ENCODE assay signal across 8 cellular contexts in genomic region chr20:33401922-33402369, GRCh38. TPM values are rescaled to one million over a fixed set of nuclear protein-coding genes. Genes with fewer than 3 reads are reported as not detected.
A peak's percentile ranks its signal among the peaks of the same experiment; 100 is the strongest.
DNase-seq lines count a peak whose midpoint lies in the region; ATAC-seq, FAIRE-seq and TF ChIP-seq lines count a peak whose summit lies in the region.

No MANE protein-coding gene starts in this region.

- H3K27me3 Mint-ChIP-seq in nephron progenitor cell (ENCODE audit: low read depth, poor library complexity) = no peaks in the 10 kb centered on the region

- 0 out of 2 replicates have a peak, but pooled peaks cover 2% of the 10 kb centered on the region for H3F3A ChIP-seq in GM23248 (ENCODE audit: insufficient read depth)

- H3K4me1 ChIP-seq in GM23248 (ENCODE audit: insufficient read depth) (peaks cover 11% of the 10 kb centered on the region), H1 (replicated peaks in 1 of 4; ENCODE audit: control insufficient read depth in 3 of 4, insufficient read depth in 4 of 4, low read length in 3 of 4) (peaks cover 0 to 6% (median 2%) of the 10 kb centered on the region in 4 experiments; a peak in 3 of 7 replicates)

- no peak overlapping the region; the same call in 1 of the 2 replicates for H2AK5ac ChIP-seq in H1 (ENCODE audit: low read depth, low read length)

- POLR2A ChIA-PET in H1 (lab: Charles Lee; ENCODE audit: partially characterized antibody) = interaction anchor here (0.9 to 1.8 kb wide), 6 partner anchors 11 to 266 kb away, joined by 3 to 5 read pairs (median 3); no protein-coding TSS in a partner anchor

- no peaks in the 10 kb centered on the region for H3K36me3 ChIP-seq in GM23248 (ENCODE audit: low read depth)
- no peaks in the 10 kb centered on the region for H3K36me3 ChIP-seq in H1 (ENCODE audit: control insufficient read depth in 2 of 4, insufficient read depth in 4 of 4, low read length in 3 of 4)

- no peak overlapping the region for H4K91ac ChIP-seq in H1 (replicated peaks; ENCODE audit: insufficient read length, low read length)

- TF ChIP-seq CTCF in H1 (IDR thresholded peaks at IDR 0.05; ENCODE audit: control extremely low read depth in 1 of 3, insufficient read depth in 1 of 3, low read depth in 1 of 3, low read length in 3 of 3) (no peak), nephron progenitor cell (IDR thresholded peaks at IDR 0.05) (no peak)

- peaks cover 5% of the 10 kb centered on the region; the same call in 1 of the 2 replicates for H3K23me2 ChIP-seq in H1 (ENCODE audit: low read depth, low read length)

- no peak overlapping the region for H3K27ac ChIP-seq in GM23248
- no peak overlapping the region for H3K27ac ChIP-seq in H1 (ENCODE audit: low read depth, low read length)

- H3K27me3 ChIP-seq in GM23248 (replicated peaks; ENCODE audit: insufficient read depth) (no peaks in the 10 kb centered on the region), H1 (replicated peaks in 1 of 4; ENCODE audit: control insufficient read depth in 3 of 4, extremely low read depth in 1 of 4, insufficient read depth in 3 of 4, low read length in 3 of 4) (no peaks in the 10 kb centered on the region)

- no peaks in the 10 kb centered on the region for H3K9me3 ChIP-seq in GM23248 (ENCODE audit: low read depth)
- H3K9me3 ChIP-seq in H1 (ENCODE audit: insufficient read depth in 2 of 2, low read depth in 1 of 2, low read length in 1 of 2) = no peaks in the 10 kb centered on the region

- H2BK20ac ChIP-seq in H1 (ENCODE audit: low read length) = no peak overlapping the region

- peaks cover under 1% of the 10 kb centered on the region for H3K9me3 Mint-ChIP-seq in nephron progenitor cell

- FAIRE-seq in H1 (lab: Jason Lieb, UNC) = no peak

- H3K23ac ChIP-seq in H1 (ENCODE audit: insufficient read length) = no peak overlapping the region

- no peak overlapping the region for H3K56ac ChIP-seq in H1 (replicated peaks; ENCODE audit: insufficient read length, low read depth, low read length)

- peak; percentile 55 for DNase-seq in GM23248
- DNase-seq in RKO (ENCODE audit: low spot score) = peak; percentile 65
- no peak for DNase-seq in H1 (ENCODE audit: low read depth in 1 of 2, low spot score in 2 of 2)
- DNase-seq in nephron progenitor cell = no peak
- no peak for DNase-seq in NCI-H446 (lab: John Stamatoyannopoulos, UW)
- DNase-seq in KG1 (lab: John Stamatoyannopoulos, UW) = no peak

- peak overlapping the region; percentile 97 for H3K4me3 Mint-ChIP-seq in nephron progenitor cell

- peak overlapping the region; percentile 70 for H3K27ac Mint-ChIP-seq in nephron progenitor cell

- 50 to 51% methylated on average over 8 of the region's 8 CpGs for WGBS in GM23248 (ENCODE audit: low coverage in 1 of 2, low lambda C conversion rate in 2 of 2, missing lambda C conversion rate in 2 of 2), 2 experiments
- 59% methylated on average over 8 of the region's 8 CpGs; no CpG with 5 or more reads in 1 of the 2 experiments for WGBS in H1 (ENCODE audit: extremely low coverage in 1 of 2, insufficient coverage in 1 of 2, insufficient read length in 1 of 2, insufficient replicate concordance in 2 of 2, low coverage in 1 of 2, low lambda C conversion rate in 2 of 2, missing lambda C conversion rate in 1 of 2), 2 experiments

- no peak overlapping the region for H4K5ac ChIP-seq in H1 (ENCODE audit: insufficient read length, low read depth, low read length)

- no peak for TF ChIP-seq POLR2A in H1 (IDR thresholded peaks at IDR 0.05; ENCODE audit: control extremely low read depth in 1 of 2, low read depth in 2 of 2, low read length in 2 of 2)

- no peak overlapping the region for H2BK5ac ChIP-seq in H1 (ENCODE audit: low read depth, low read length)

- no peaks in the 10 kb centered on the region for H3K9me2 ChIP-seq in GM23248 (ENCODE audit: insufficient read depth)

- in situ Hi-C loops in GM23248 (cut with MboI) = no loop called here

- no peak overlapping the region for H3K4ac ChIP-seq in H1 (replicated peaks; ENCODE audit: insufficient read length, low read depth, low read length)

- H3K9ac ChIP-seq in GM23248 (peak overlapping the region; percentile 85), H1 (replicated peaks in 1 of 4; ENCODE audit: extremely low read depth in 1 of 4, low read depth in 3 of 4, low read length in 3 of 4) (peak overlapping the region in 1 of 4 experiments; percentile 11; a peak in 1 of 7 replicates)

- H3K4me3 ChIP-seq in GM23248 = peak overlapping the region; percentile 89
- peak overlapping the region; percentile 83 to 99 (median 92); a peak in 7 of 8 replicates for H3K4me3 ChIP-seq in H1 (ENCODE audit: extremely low read depth in 1 of 4, insufficient read depth in 2 of 4, low read depth in 3 of 4, low read length in 4 of 4)

- CTCF ChIA-PET in H1 (lab: Charles Lee; ENCODE audit: partially characterized antibody) = interaction anchor here (0.7 to 1.3 kb wide), 4 partner anchors 9 to 268 kb away, joined by 3 to 4 read pairs (median 3); no protein-coding TSS in a partner anchor

- H2BK12ac ChIP-seq in H1 (ENCODE audit: low read depth, low read length) = 0 out of 2 replicates have a peak overlapping the region, but pooled peaks have one; percentile 43

- no peak overlapping the region for H3K18ac ChIP-seq in H1 (ENCODE audit: extremely low read depth, low read length)

- no peak overlapping the region; the same call in 1 of the 2 replicates for H4K8ac ChIP-seq in H1 (ENCODE audit: extremely low read depth, insufficient read depth, low read length)

- ATAC-seq in GM21381 (IDR thresholded peaks at IDR 0.05; ENCODE audit: unreplicated experiment) = no peak
- no peak for ATAC-seq in GM21423 (IDR thresholded peaks at IDR 0.05; ENCODE audit: unreplicated experiment)

- H3K4me2 ChIP-seq in GM23248 (ENCODE audit: unreplicated experiment) (peak overlapping the region; percentile 99), H1 (ENCODE audit: insufficient read depth in 1 of 2, low read depth in 2 of 2, low read length in 2 of 2) (peak overlapping the region; percentile 63 to 83)

- no peak overlapping the region for H3K14ac ChIP-seq in H1 (ENCODE audit: insufficient read length)

- H3K79me1 ChIP-seq in H1 (ENCODE audit: low read depth, low read length) = peaks cover 8% of the 10 kb centered on the region

- peaks cover 19% of the 10 kb centered on the region for H3K36me3 Mint-ChIP-seq in nephron progenitor cell (ENCODE audit: low read depth)

- H3K79me2 ChIP-seq in GM23248 (ENCODE audit: insufficient read depth) = peaks cover 53% of the 10 kb centered on the region
- peaks cover 13 to 43% of the 10 kb centered on the region in 2 experiments for H3K79me2 ChIP-seq in H1 (ENCODE audit: control insufficient read depth in 1 of 2, insufficient read depth in 2 of 2, low read length in 2 of 2)

- no peak overlapping the region for H2BK120ac ChIP-seq in H1 (replicated peaks; ENCODE audit: low read depth, low read length)

- TF ChIP-seq RAD21 in H1 (IDR thresholded peaks at IDR 0.05 in 1 of 2, conservative IDR thresholded peaks at IDR 0.05 in 1 of 2; ENCODE audit: low read depth in 2 of 2, low read length in 2 of 2) = no peak

- H4K20me1 ChIP-seq in GM23248 (ENCODE audit: insufficient read depth) = no peaks in the 10 kb centered on the region
- H4K20me1 ChIP-seq in H1 (replicated peaks in 1 of 2; ENCODE audit: control insufficient read depth in 1 of 2, insufficient read depth in 2 of 2, low read length in 2 of 2) = peaks cover 2 to 8% of the 10 kb centered on the region in 2 experiments

- no peak for TF ChIP-seq EP300 in H1 (IDR thresholded peaks at IDR 0.05; ENCODE audit: borderline replicate concordance in 1 of 2, low read depth in 2 of 2, low read length in 2 of 2)

- H2AFZ ChIP-seq in GM23248 = peak overlapping the region; percentile 95
- H2AFZ ChIP-seq in H1 (ENCODE audit: low read length) = peak overlapping the region; percentile 94

- peaks cover 38% of the 10 kb centered on the region for H3K4me1 Mint-ChIP-seq in nephron progenitor cell

- no peak overlapping the region for H2BK15ac ChIP-seq in H1 (ENCODE audit: low read length)

TF ChIP-seq in H1, 55 proteins besides CTCF, POLR2A, EP300 and RAD21 (continues in another document):
- TF ChIP-seq TAF1 (IDR thresholded peaks at IDR 0.05; ENCODE audit: low read depth, low read length) = no peak
- TF ChIP-seq HDAC2 (IDR thresholded peaks at IDR 0.05; ENCODE audit: borderline replicate concordance in 1 of 2, low read depth in 2 of 2, low read length in 2 of 2) = no peak
- TF ChIP-seq CHD2 (IDR thresholded peaks at IDR 0.05; ENCODE audit: low read length) = no peak
- no peak for TF ChIP-seq NANOG (IDR thresholded peaks at IDR 0.05; ENCODE audit: insufficient read depth, low read depth, low read length, poor library complexity, severe bottlenecking)
- TF ChIP-seq RFX5 (IDR thresholded peaks at IDR 0.05; ENCODE audit: borderline replicate concordance, low read depth, low read length) = no peak
- TF ChIP-seq ATF3 (IDR thresholded peaks at IDR 0.05; ENCODE audit: insufficient read depth, low read depth, low read length) = no peak

RNA-seq across cellular contexts. Expression of gene CDK5RAP1, which starts 0.6 kb away (rescaled TPM):
- total RNA-seq in GM23248 (2014; rRNA removed; shearing (Covaris generic)) = 18.3 and 19.5 TPM in 2 replicates
- 24.7 and 24.9 TPM in 2 replicates for polyA plus RNA-seq in GM23248 (2016; fragmentation: Nextera tagmentation; extraction: Ambion mirVana)
- 42.0 and 46.6 TPM in 2 replicates for total RNA-seq in H1 (2021; fragmentation: NEBNext Ultra II Directional; extraction: Animal tissue kit (Norgen Biotek cat#: 25700))
- polyA plus RNA-seq in H1 (2011; rRNA removed) = 37.8 and 42.4 TPM in 2 replicates
- polyA plus RNA-seq in H1 (2011; cell fraction: cytosol; rRNA removed) = 48.8 TPM
- polyA plus RNA-seq in H1 (2011; cell fraction: nucleus; rRNA removed) = 56.8 TPM
- 52.5 to 62.1 TPM (median 53.9 TPM) in 4 replicates for polyA plus RNA-seq in H1 (2012, experiment 1 of 2)
- polyA plus RNA-seq in H1 (2012, experiment 2 of 2) = 41.0 TPM
- 25.8 TPM for polyA plus RNA-seq in H1 (2013, experiment 1 of 2)
- 22.7 TPM for polyA plus RNA-seq in H1 (2013, experiment 2 of 2)
- 41.5 and 65.0 TPM in 2 replicates for polyA minus RNA-seq in H1 (2011; rRNA and poly(A)+ RNA removed)
- 26.4 TPM for polyA minus RNA-seq in H1 (2011; cell fraction: cytosol; rRNA and poly(A)+ RNA removed)
- polyA minus RNA-seq in H1 (2011; cell fraction: nucleus; rRNA and poly(A)+ RNA removed) = 29.0 TPM

RNA-seq across cellular contexts. Expression of gene SNTA1, which starts 41.6 kb away (rescaled TPM):
- total RNA-seq in GM23248 (2014; rRNA removed; shearing (Covaris generic)) = 24.2 and 24.5 TPM in 2 replicates
- polyA plus RNA-seq in GM23248 (2016; fragmentation: Nextera tagmentation; extraction: Ambion mirVana) = 10.2 and 11.2 TPM in 2 replicates
- total RNA-seq in H1 (2021; fragmentation: NEBNext Ultra II Directional; extraction: Animal tissue kit (Norgen Biotek cat#: 25700)) = 4.5 and 5.5 TPM in 2 replicates
- polyA plus RNA-seq in H1 (2011; rRNA removed) = 8.0 and 9.0 TPM in 2 replicates
- 7.7 TPM for polyA plus RNA-seq in H1 (2011; cell fraction: cytosol; rRNA removed)
- polyA plus RNA-seq in H1 (2011; cell fraction: nucleus; rRNA removed) = 7.2 TPM
- polyA plus RNA-seq in H1 (2012, experiment 1 of 2) = 4.7 to 7.4 TPM (median 6.1 TPM) in 4 replicates
- 6.7 TPM for polyA plus RNA-seq in H1 (2012, experiment 2 of 2)
- 2.6 TPM for polyA plus RNA-seq in H1 (2013, experiment 1 of 2)
- 2.9 TPM for polyA plus RNA-seq in H1 (2013, experiment 2 of 2)
- polyA minus RNA-seq in H1 (2011; rRNA and poly(A)+ RNA removed) = 3.4 and 4.5 TPM in 2 replicates
- 3.1 TPM for polyA minus RNA-seq in H1 (2011; cell fraction: cytosol; rRNA and poly(A)+ RNA removed)
- 1.6 TPM for polyA minus RNA-seq in H1 (2011; cell fraction: nucleus; rRNA and poly(A)+ RNA removed)

Comparison
In these comparisons a context has a peak if more than half of its experiments do, and no peak if none do; other contexts are left out.
1. DNase-seq: peak in GM23248 (single experiment) and RKO (single experiment); none in H1 (0 of 2), nephron progenitor cell (single experiment), NCI-H446 (0 of 2) and KG1 (single experiment).